Comparison of ENCODE assay signal across 8 cellular contexts in the genomic region with DNA sequence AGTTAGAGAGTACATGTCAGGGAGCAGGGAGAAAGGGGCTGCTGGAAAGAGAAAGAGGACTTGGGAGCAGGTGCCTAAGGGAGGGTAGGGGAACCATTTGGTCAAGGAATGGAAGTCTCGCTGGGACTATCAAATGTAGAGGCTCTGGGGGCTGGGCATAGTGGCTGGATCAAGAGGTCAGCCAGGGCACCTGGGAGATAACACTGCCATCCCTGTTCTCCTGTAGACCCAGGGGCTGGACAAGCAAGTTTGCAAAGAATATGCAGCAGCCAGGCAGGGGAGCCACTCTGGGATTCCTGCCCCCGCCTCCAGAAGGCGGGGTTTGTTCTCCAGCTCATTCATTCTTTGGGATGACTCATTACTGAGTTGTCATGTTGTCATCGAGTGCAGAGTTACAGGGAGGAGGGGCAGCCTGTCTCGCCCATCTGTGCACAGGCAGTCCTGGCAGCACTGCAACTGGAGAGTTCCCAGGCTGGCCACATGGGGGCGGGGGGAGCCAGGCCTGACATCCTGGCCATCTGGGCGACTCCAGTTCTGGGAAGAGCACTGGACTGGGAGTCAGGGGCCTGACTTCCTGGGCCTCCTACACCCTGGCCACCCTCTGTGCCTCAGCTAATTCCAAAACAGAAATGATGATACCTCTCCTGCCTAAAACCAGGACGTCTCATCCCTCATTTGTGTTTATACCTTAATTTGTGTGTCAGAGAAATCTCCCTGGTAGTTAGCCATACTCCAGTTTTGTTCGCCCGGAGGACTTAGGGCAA. TPM values are rescaled to one million over a fixed set of nuclear protein-coding genes. Genes with fewer than 3 reads are reported as not detected.
DNase-seq lines count a peak whose midpoint lies in the region; ATAC-seq and TF ChIP-seq lines count a peak whose summit lies in the region.

No MANE protein-coding gene starts in this region.

- no peak for TF ChIP-seq POLR2A in thyroid gland (IDR thresholded peaks at IDR 0.05)

- H3K9me3 ChIP-seq in SJCRH30 (replicated peaks) (no peaks in the 10 kb centered on the region), thyroid gland (no peaks in the 10 kb centered on the region)

- ATAC-seq in HG02571 (IDR thresholded peaks at IDR 0.05; ENCODE audit: unreplicated experiment) (peak; percentile 88), foreskin keratinocyte (peak; percentile 96), omental fat pad (ENCODE audit: low FRiP score) (peak; percentile 94)

- H3K27me3 ChIP-seq in SJCRH30 (no peaks in the 10 kb centered on the region), foreskin keratinocyte (no peaks in the 10 kb centered on the region), thyroid gland (no peaks in the 10 kb centered on the region)

- TF ChIP-seq CTCF in foreskin keratinocyte (conservative IDR thresholded peaks at IDR 0.05) = peak; percentile 99
- peak in 1 of 3 donors; percentile 90 for TF ChIP-seq CTCF in omental fat pad (IDR thresholded peaks at IDR 0.05)
- peak; percentile 85 to 95 (median 92) for TF ChIP-seq CTCF in thyroid gland (IDR thresholded peaks at IDR 0.05)

- peak; percentile 87 for DNase-seq in GM04503 (ENCODE audit: low read depth)
- peak; percentile 76 for DNase-seq in NAMALWA (ENCODE audit: low spot score)
- peak; percentile 94 to 95 for DNase-seq in SJCRH30
- DNase-seq in activated gamma-delta T cell (lab: John Stamatoyannopoulos, UW) = peak; percentile 24
- peak; percentile 87 to 95 for DNase-seq in foreskin keratinocyte
- DNase-seq in omental fat pad (ENCODE audit: low spot score) = peak; percentile 73
- peak; percentile 94 to 95 for DNase-seq in thyroid gland

- H3K36me3 ChIP-seq in SJCRH30 (no peaks in the 10 kb centered on the region), thyroid gland (no peaks in the 10 kb centered on the region)

- H3K27ac ChIP-seq in SJCRH30 = no peak overlapping the region
- no peak overlapping the region for H3K27ac ChIP-seq in foreskin keratinocyte
- H3K27ac ChIP-seq in thyroid gland = no peak overlapping the region

- intact Hi-C loops in thyroid gland (cut with DNase I) = no loop called here

- 27 to 31% methylated on average over 8 to 10 of the region's 10 CpGs for WGBS in thyroid gland, 2 donors

- peaks cover 4% of the 10 kb centered on the region; the same call in 1 of the 2 replicates for H3K4me1 ChIP-seq in SJCRH30
- no peaks in the 10 kb centered on the region for H3K4me1 ChIP-seq in foreskin keratinocyte
- H3K4me1 ChIP-seq in thyroid gland = peaks cover 9 to 11% of the 10 kb centered on the region in 2 donors

- H3K4me3 ChIP-seq in SJCRH30 = no peak overlapping the region
- H3K4me3 ChIP-seq in thyroid gland (replicated peaks in 1 of 3) = no peak overlapping the region

RNA-seq across cellular contexts. Expression of a gene that starts 28.2 kb away (rescaled TPM):
- total RNA-seq in SJCRH30 (2014; rRNA removed; shearing (Covaris generic)) = 26.2 and 28.7 TPM in 2 replicates
- 22.8 and 28.8 TPM in 2 replicates for total RNA-seq in foreskin keratinocyte
- 27.5 and 28.0 TPM in 2 replicates for polyA plus RNA-seq in foreskin keratinocyte
- 10 to 100 TPM; 28.8 to 43.8 (median 38.0) TPM for total RNA-seq in omental fat pad
- total RNA-seq in thyroid gland = 10 to 100 TPM; 41.3 to 57.7 (median 55.9) TPM

Comparison
In these comparisons a context has a peak if more than half of its experiments do, and no peak if none do; other contexts are left out.
1. DNase-seq: peak in every context shown above with its lines; median percentile 94 in SJCRH30; 94 in thyroid gland; 91 in foreskin keratinocyte; 87 in GM04503; 76 in NAMALWA; 73 in omental fat pad; 24 in activated gamma-delta T cell.